Comparison of ENCODE assay signal across 10 cellular contexts in the genomic region with DNA sequence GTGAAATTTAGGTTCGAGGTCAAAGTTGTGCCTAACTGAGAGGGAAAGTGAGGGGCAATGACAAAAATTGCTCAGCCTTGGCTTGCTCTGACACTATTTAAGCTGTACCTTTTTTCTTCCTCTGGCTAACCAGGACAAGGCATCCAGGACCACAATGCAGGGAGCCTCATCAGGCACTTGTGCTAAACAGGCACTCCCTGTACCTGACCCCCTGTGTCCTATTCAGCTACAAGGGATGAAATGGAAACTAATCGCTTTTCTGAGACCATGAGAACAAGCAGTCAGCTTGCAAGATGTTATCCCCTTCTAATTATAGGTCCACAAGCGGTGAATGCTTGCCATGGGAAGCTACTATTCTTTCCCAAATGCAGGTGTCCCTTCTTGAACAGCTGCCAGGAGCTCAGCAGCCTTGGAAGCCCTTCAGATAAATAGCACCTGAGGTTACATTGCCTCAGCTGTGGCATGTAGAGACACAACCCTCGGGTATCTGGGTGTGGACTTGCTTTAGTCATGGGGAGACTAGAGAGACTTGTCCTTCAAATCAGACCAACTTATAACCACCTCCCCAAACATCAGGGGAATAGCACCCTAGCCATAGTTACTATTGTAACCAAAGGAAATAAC. TPM values are rescaled to one million over a fixed set of nuclear protein-coding genes. Genes with fewer than 3 reads are reported as not detected.
DNase-seq lines count a peak whose midpoint lies in the region; ATAC-seq and TF ChIP-seq lines count a peak whose summit lies in the region.
"Had no signal": no experiment of that assay in that cellular context is flagged by ENCODE, and none has a peak within 500 bp of the region (broad histone marks: within the 10 kb centered on the region; RNA-seq: fewer than 3 reads in every experiment).

No MANE protein-coding gene starts in this region.

- peak overlapping the region; percentile 22 for H3K27ac Mint-ChIP-seq in mesothelial cell of epicardium

- no peaks in the 10 kb centered on the region for H4K20me1 ChIP-seq in PC-9 (ENCODE audit: insufficient read depth)

- no peaks in the 10 kb centered on the region for H3K36me3 ChIP-seq in PC-9 (ENCODE audit: low read depth)

- H3K27me3 ChIP-seq in PC-9 (ENCODE audit: insufficient read depth, low read depth) = no peaks in the 10 kb centered on the region

- no peak overlapping the region for H3K4me3 ChIP-seq in PC-9

- peaks cover 7% of the 10 kb centered on the region for H3F3A ChIP-seq in PC-9 (ENCODE audit: insufficient read depth, low read depth)

- DNase-seq in DMS153 (lab: John Stamatoyannopoulos, UW) (peak; percentile 85), NCI-H187 (lab: John Stamatoyannopoulos, UW) (peak; percentile 12 to 28), PC-9 (peak; percentile 85 to 88), mesothelial cell of epicardium (ENCODE audit: low spot score in 2 of 2, unreplicated experiment in 2 of 2) (no peak), NCI-H446 treated with DMSO at 0.1 percent for 48 hours (lab: John Stamatoyannopoulos, UW) (no peak), GM19238 (ENCODE audit: insufficient read length, low spot score) (no peak), UCSD-AML1 (lab: John Stamatoyannopoulos, UW; ENCODE audit: unreplicated experiment) (no peak)
- DNase-seq: anterior cingulate cortex had no signal

- no peak overlapping the region for H3K4me3 Mint-ChIP-seq in mesothelial cell of epicardium

- H3K9me2 ChIP-seq in PC-9 (ENCODE audit: insufficient read depth) = no peaks in the 10 kb centered on the region

- H3K4me1 Mint-ChIP-seq in mesothelial cell of epicardium = peaks cover 29% of the 10 kb centered on the region

- CTCF ChIA-PET in PC-9 (lab: Charles Lee) = no interaction called here

- no peak for TF ChIP-seq CTCF in PC-9 (conservative IDR thresholded peaks at IDR 0.05)
- TF ChIP-seq CTCF in mesothelial cell of epicardium (IDR thresholded peaks at IDR 0.05; ENCODE audit: unreplicated experiment) = no peak

- H3K9me3 ChIP-seq in PC-9 (ENCODE audit: insufficient read depth, low read depth) = no peaks in the 10 kb centered on the region

- no peak for ATAC-seq in GM18511 (IDR thresholded peaks at IDR 0.05; ENCODE audit: unreplicated experiment)

- H3K27me3 Mint-ChIP-seq in mesothelial cell of epicardium (ENCODE audit: low read depth) = no peaks in the 10 kb centered on the region

- peak overlapping the region; percentile 21 for H3K4me2 ChIP-seq in PC-9

- intact Hi-C loops in PC-9 (cut with micrococcal nuclease; ENCODE audit: unreplicated experiment) = loop anchor here (1.0 to 5.0 kb wide), 5 partner anchors 12 to 159 kb away; no protein-coding TSS in a partner anchor

- H3K36me3 Mint-ChIP-seq in mesothelial cell of epicardium = no peaks in the 10 kb centered on the region

- H3K27ac ChIP-seq in PC-9 = no peak overlapping the region
- H3K27ac ChIP-seq: HL-60 had no signal

- POLR2A ChIA-PET in PC-9 (lab: Charles Lee; ENCODE audit: unreplicated experiment) = interaction anchor here (0.5 to 0.6 kb wide), 6 partner anchors 13 to 56 kb away, joined by 3 to 6 read pairs (median 3); no protein-coding TSS in a partner anchor

- no TSS peak for BruUV-seq in PC-9 (replicated peaks; lab: Mats Ljungman, UMichigan)

- H3K9me3 Mint-ChIP-seq in mesothelial cell of epicardium = peaks cover 4% of the 10 kb centered on the region

- H3K4me1 ChIP-seq in PC-9 (replicated peaks; ENCODE audit: insufficient read depth) = peaks cover 17% of the 10 kb centered on the region

- H2AFZ ChIP-seq in PC-9 = no peak overlapping the region

- H3K79me2 ChIP-seq in PC-9 (ENCODE audit: low read depth) = no peaks in the 10 kb centered on the region

RNA-seq across cellular contexts. Expression of a gene that starts 19.1 kb away (rescaled TPM):
- 180 and 213 TPM in 2 replicates for total RNA-seq in PC-9 (2021)
- total RNA-seq in mesothelial cell of epicardium = 32.3 to 40.5 TPM (median 33.3 TPM) in 3 replicates

Comparison
In these comparisons a context has a peak if more than half of its experiments do, and no peak if none do; other contexts are left out.
1. DNase-seq: peak in DMS153 (single experiment), NCI-H187 (2 of 2) and PC-9 (2 of 2); none in mesothelial cell of epicardium (0 of 2), NCI-H446 treated with DMSO at 0.1 percent for 48 hours (single experiment), GM19238 (single experiment) and UCSD-AML1 (single experiment).